Comparison of ENCODE assay signal across 9 cellular contexts in the genomic region with DNA sequence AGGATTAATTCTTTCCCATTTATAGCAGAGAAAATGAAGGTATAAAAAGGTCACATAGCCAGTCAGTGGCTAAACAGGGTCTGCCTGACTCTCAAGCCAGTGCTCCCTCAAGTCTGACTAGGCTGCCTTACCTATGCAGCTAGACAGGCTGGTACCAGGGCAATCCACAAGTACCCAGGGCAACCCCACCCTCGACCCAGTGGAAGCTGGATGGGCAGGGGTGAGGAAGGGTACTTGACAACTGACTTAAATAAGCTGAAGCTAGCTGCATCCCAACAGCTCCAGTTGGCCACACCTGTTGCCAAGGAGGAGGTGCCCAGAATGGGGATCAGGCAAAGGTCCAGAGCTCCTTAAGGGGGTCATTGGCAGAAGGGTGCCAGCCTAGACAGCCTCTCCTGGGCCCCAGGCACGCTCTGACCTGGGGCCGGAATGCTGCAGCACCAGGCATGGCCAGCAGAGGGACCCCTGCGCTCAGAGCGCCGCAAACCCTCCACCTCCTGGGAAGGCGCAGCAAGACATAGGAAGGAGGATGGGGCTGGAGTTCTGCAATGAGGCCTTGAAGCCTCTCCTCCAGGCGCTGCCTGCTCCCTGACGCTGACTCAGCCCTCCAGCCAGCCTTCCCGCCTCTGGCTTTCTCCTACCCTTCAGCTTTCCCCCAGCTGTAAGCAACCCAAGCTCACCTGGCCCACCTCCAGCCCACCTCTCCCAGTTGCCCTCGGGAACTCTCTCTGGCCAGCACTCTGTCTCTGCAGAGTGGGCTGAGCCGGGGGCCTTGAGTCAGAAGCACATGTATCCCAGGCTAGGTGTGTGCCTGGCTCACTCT. TPM values are rescaled to one million over a fixed set of nuclear protein-coding genes. Genes with fewer than 3 reads are reported as not detected.
DNase-seq lines count a peak whose midpoint lies in the region; ATAC-seq and TF ChIP-seq lines count a peak whose summit lies in the region.
"Had no signal": no experiment of that assay in that cellular context is flagged by ENCODE, and none has a peak within 500 bp of the region (broad histone marks: within the 10 kb centered on the region; RNA-seq: fewer than 3 reads in every experiment).

No MANE protein-coding gene starts in this region.

- TF ChIP-seq EP300 in sigmoid colon (IDR thresholded peaks at IDR 0.05) = no peak

- intact Hi-C loops in sigmoid colon (cut with DNase I) = loop anchor here (2.0 to 5.0 kb wide), 3 partner anchors 34 to 116 kb away; no protein-coding TSS in a partner anchor

- TF ChIP-seq POLR2A in sigmoid colon (IDR thresholded peaks at IDR 0.05) = no peak

- DNase-seq in NCI-H1417 (lab: John Stamatoyannopoulos, UW) (peak; percentile 49 to 75 (median 59)), NCI-H1417 treated with DMSO at 0.1 percent for 48 hours (lab: John Stamatoyannopoulos, UW) (no peak), MV-4-11 (lab: John Stamatoyannopoulos, UW) (peak; percentile 48), T-helper 9 cell (peak; percentile 60), astrocyte of the cerebellum (ENCODE audit: low read depth) (peak; percentile 56), hepatic stellate cell (ENCODE audit: low spot score) (peak; percentile 95), sigmoid colon (peak; percentile 87)

- no peaks in the 10 kb centered on the region for H3K27me3 ChIP-seq in sigmoid colon

- in situ Hi-C loops in astrocyte of the cerebellum (cut with HindIII; ENCODE audit: low sequenced_read_pairs) = no loop called here

- H3K27ac ChIP-seq in sigmoid colon = peak overlapping the region in 2 of 4 donors; percentile 25 to 35

- H3K9me3 ChIP-seq in sigmoid colon = no peaks in the 10 kb centered on the region

- ATAC-seq in HG02970 (IDR thresholded peaks at IDR 0.05; ENCODE audit: low FRiP score, unreplicated experiment) = no peak

- peaks cover 0 to 6% (median 4%) of the 10 kb centered on the region in 4 donors for H3K4me1 ChIP-seq in sigmoid colon

- H3K4me3 ChIP-seq in astrocyte of the cerebellum (ENCODE audit: low read depth, low read length) (no peak overlapping the region), sigmoid colon (no peak overlapping the region)
- H3K4me3 ChIP-seq: skin epidermis had no signal

- peaks cover 8 to 56% (median 18%) of the 10 kb centered on the region in 4 donors for H3K36me3 ChIP-seq in sigmoid colon

- TF ChIP-seq CTCF in astrocyte of the cerebellum (IDR thresholded peaks at IDR 0.05; ENCODE audit: low read depth, low read length, missing control alignments) (peak; percentile 95), sigmoid colon (IDR thresholded peaks at IDR 0.05) (peak; percentile 82 to 97 (median 89))

- 10 to 20% methylated on average over 12 of the region's 12 CpGs for WGBS in sigmoid colon, 2 donors

RNA-seq across cellular contexts. Expression of gene MPP2, which starts 28.9 kb away (rescaled TPM):
- total RNA-seq in sigmoid colon = 10 to 100 TPM; 10.9 to 33.0 (median 14.9) TPM
- polyA plus RNA-seq in sigmoid colon = 1 to 10 TPM in 1 of 3 donors, under 1 TPM in 2; 0.23 to 1.6 (median 0.60) TPM

RNA-seq across cellular contexts. Expression of gene CD300LG, which starts 31.5 kb away (rescaled TPM):
- total RNA-seq in sigmoid colon = 1 to 10 TPM; 1.5 to 5.3 (median 2.6) TPM
- polyA plus RNA-seq in sigmoid colon = 1 to 10 TPM in 1 of 3 donors, under 1 TPM in 1, not detected in 1; 0.60 to 1.5 TPM

RNA-seq across cellular contexts. Expression of gene MPP3, which starts 45.5 kb away (rescaled TPM):
- 10 to 100 TPM in 1 of 4 donors, 1 to 10 TPM in 3; 5.0 to 10.5 (median 6.0) TPM for total RNA-seq in sigmoid colon
- polyA plus RNA-seq in sigmoid colon = 1 to 10 TPM in 2 of 3 donors, under 1 TPM in 1; 0.23 to 1.9 (median 1.2) TPM
